Comparison of ENCODE assay signal across 2 cellular contexts in genomic region chr1:40132383-40133121, GRCh38.
TF ChIP-seq lines count a peak whose summit lies in the region.

No MANE protein-coding gene starts in this region.

TF ChIP-seq in SK-N-SH, 30 proteins besides CTCF, POLR2A, EP300 and RAD21:
- TF ChIP-seq REST (IDR thresholded peaks at IDR 0.05; ENCODE audit: low read depth, low read length) (no peak), GATA2 (CRISPR knock-in tag; IDR thresholded peaks at IDR 0.05) (no peak), USF2 (IDR thresholded peaks at IDR 0.05; ENCODE audit: borderline replicate concordance, low read depth, low read length) (no peak), ELF1 (IDR thresholded peaks at IDR 0.05) (no peak), FOXJ3 (CRISPR knock-in tag; IDR thresholded peaks at IDR 0.05) (no peak), ZBTB33 (IDR thresholded peaks at IDR 0.05; ENCODE audit: borderline replicate concordance, low read depth) (no peak), NRF1 (IDR thresholded peaks at IDR 0.05; ENCODE audit: low read depth, low read length) (no peak), MXI1 (IDR thresholded peaks at IDR 0.05; ENCODE audit: low read depth, low read length) (no peak), USF1 (IDR thresholded peaks at IDR 0.05; ENCODE audit: borderline replicate concordance, low read depth) (no peak), PBX3 (IDR thresholded peaks at IDR 0.05) (no peak), RXRA (IDR thresholded peaks at IDR 0.05; ENCODE audit: borderline replicate concordance, low read depth) (no peak), FOXM1 (IDR thresholded peaks at IDR 0.05; ENCODE audit: low read depth) (no peak), MEF2A (IDR thresholded peaks at IDR 0.05; ENCODE audit: borderline replicate concordance, low read depth) (no peak), RCOR1 (IDR thresholded peaks at IDR 0.05; ENCODE audit: low read length) (no peak)

TF ChIP-seq in SK-N-SH treated with all-trans-retinoic acid at 6 μM for 48 hours, 23 proteins besides CTCF, POLR2A, EP300 and RAD21:
- TF ChIP-seq SNAI2 (CRISPR knock-in tag; IDR thresholded peaks at IDR 0.05), result no peak
